8 cellular contexts compared by ENCODE assay signal in the genomic region with DNA sequence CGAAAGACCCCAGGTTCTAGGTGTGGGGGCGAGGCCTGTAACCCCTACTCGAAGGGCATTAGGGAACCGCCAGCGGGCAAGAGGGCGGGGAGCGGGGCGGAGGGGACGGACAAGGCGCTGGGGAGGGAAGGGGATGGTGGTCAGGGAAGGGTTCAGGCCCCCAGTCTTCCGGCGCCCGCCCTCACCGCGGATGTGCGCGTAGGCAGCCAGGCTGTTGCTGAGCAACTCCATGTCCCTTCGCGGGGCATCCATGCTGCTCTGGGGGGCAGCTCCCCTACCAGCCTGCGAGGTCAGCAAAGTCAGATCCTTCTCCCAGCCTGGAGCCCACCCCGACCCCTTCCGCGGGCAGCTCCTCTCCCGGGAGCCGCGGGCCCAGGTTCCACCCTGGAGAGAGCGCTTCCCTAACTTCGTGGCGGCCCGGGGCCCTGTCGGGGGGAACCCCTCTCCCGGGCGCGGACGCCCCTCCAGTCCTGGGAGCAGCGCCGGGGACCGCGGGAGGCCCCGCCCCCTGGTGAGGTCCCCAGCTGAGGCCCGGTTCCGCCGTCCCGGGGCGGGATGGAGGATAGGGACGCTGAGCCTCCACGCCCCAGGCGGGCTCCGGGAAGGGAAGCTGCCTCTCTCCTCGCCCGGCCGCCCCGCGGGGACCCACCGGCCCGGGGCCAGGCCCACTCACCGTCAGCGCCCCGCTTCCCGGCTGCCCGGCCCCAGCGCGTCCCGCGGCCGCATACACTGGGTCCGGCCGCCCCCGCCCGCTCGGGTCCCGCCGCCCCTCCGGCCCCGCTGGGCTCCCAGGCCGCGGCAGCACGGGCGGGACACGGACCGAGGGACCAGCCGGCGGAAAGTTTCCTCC. TPM values are rescaled to one million over a fixed set of nuclear protein-coding genes. Genes with fewer than 3 reads are reported as not detected.
DNase-seq lines count a peak whose midpoint lies in the region; ATAC-seq and TF ChIP-seq lines count a peak whose summit lies in the region.

No MANE protein-coding gene starts in this region.

- no peaks in the 10 kb centered on the region for H3K27me3 ChIP-seq in right lobe of liver
- no peaks in the 10 kb centered on the region for H3K27me3 ChIP-seq in subcutaneous abdominal adipose tissue (ENCODE audit: control insufficient read depth in 5 of 5, insufficient read depth in 4 of 5, low read length in 5 of 5)

- 22% methylated on average over 8 of the region's 83 CpGs for WGBS in right lobe of liver (ENCODE audit: insufficient coverage, low coverage, low lambda C conversion rate, missing lambda C conversion rate)

- DNase-seq in AG08395 (ENCODE audit: low spot score) (peak; percentile 54), T-cell (peak in 15 of 34 experiments; percentile 15 to 41 (median 26)), dedifferentiated amniotic fluid mesenchymal stem cell (ENCODE audit: extremely low spot score) (peak; percentile 31), right lobe of liver (peak in 2 of 3 donors; percentile 57 to 58)

- TF ChIP-seq POLR2A in right lobe of liver (IDR thresholded peaks at IDR 0.05) = no peak

- H3K27ac ChIP-seq in right lobe of liver (peak overlapping the region; percentile 30 to 73 (median 63)), subcutaneous abdominal adipose tissue (ENCODE audit: low read depth, low read length) (peak overlapping the region; percentile 60)

- H3K27ac Mint-ChIP-seq in T-cell = peak overlapping the region in 1 of 2 donors; percentile 58

- POLR2A ChIA-PET in T-cell (lab: Charles Lee) = interaction anchor here in 1 of 2 donors (0.7 to 1.0 kb wide), 2 partner anchors 14 to 16 kb away, joined by 3 to 4 read pairs; no protein-coding TSS in a partner anchor

- peaks cover 0 to 2% of the 10 kb centered on the region in 2 donors for H3K27me3 Mint-ChIP-seq in T-cell

- TF ChIP-seq CTCF in right lobe of liver (IDR thresholded peaks at IDR 0.05) = no peak

- intact Hi-C loops in right lobe of liver (cut with DNase I) = no loop called here

- no peaks in the 10 kb centered on the region for H3K9me3 Mint-ChIP-seq in T-cell

- H3K36me3 ChIP-seq in right lobe of liver = no peaks in the 10 kb centered on the region
- H3K36me3 ChIP-seq in subcutaneous abdominal adipose tissue (ENCODE audit: control insufficient read depth in 5 of 5, insufficient read depth in 5 of 5, low read length in 5 of 5) = peaks cover 0 to 3% (median 0%) of the 10 kb centered on the region in 5 donors

- CTCF ChIA-PET in T-cell (lab: Charles Lee) = interaction anchor here in 1 of 2 donors (1.0 kb wide), 1 partner anchor 37 kb away, joined by 3 read pairs; no protein-coding TSS in a partner anchor

- H3K9ac ChIP-seq in subcutaneous abdominal adipose tissue (ENCODE audit: low read length in 5 of 5) = peak overlapping the region in 4 of 5 donors; percentile 21 to 78 (median 76)

- H3K9me3 ChIP-seq in right lobe of liver (no peaks in the 10 kb centered on the region), subcutaneous abdominal adipose tissue (ENCODE audit: control insufficient read depth in 5 of 5, low read length in 5 of 5) (no peaks in the 10 kb centered on the region)

- H3K4me1 ChIP-seq in right lobe of liver (peaks cover 0 to 10% (median 4%) of the 10 kb centered on the region in 4 donors), subcutaneous abdominal adipose tissue (ENCODE audit: control insufficient read depth in 5 of 5, insufficient read depth in 5 of 5, low read length in 5 of 5) (peaks cover 2 to 42% (median 37%) of the 10 kb centered on the region in 5 donors)

- no peaks in the 10 kb centered on the region for H3K36me3 Mint-ChIP-seq in T-cell

- H3K4me3 ChIP-seq in right lobe of liver (peak overlapping the region; percentile 56 to 71 (median 64)), subcutaneous abdominal adipose tissue (ENCODE audit: low read depth in 1 of 5, low read length in 5 of 5) (peak overlapping the region in 4 of 5 donors; percentile 68 to 77 (median 72))

- H3K4me1 Mint-ChIP-seq in T-cell = peaks cover 20 to 28% (median 25%) of the 10 kb centered on the region in 3 donors

- ATAC-seq in GM21529 (IDR thresholded peaks at IDR 0.05; ENCODE audit: unreplicated experiment) (peak; percentile 35), T-cell (replicated peaks in 1 of 4) (peak; percentile 49 to 54 (median 51)), right lobe of liver (peak; percentile 12 to 19 (median 16)), GM21515 (IDR thresholded peaks at IDR 0.05; ENCODE audit: unreplicated experiment) (no peak), HG02571 (IDR thresholded peaks at IDR 0.05; ENCODE audit: unreplicated experiment) (no peak)

- peak overlapping the region; percentile 67 to 80 (median 73) for H3K4me3 Mint-ChIP-seq in T-cell

RNA-seq across cellular contexts. Expression of gene EVA1B, which starts 0.4 kb away (rescaled TPM):
- total RNA-seq in T-cell (1 to 10 TPM; 2.0 to 8.1 (median 5.6) TPM), right lobe of liver (10 to 100 TPM in 2 of 6 experiments, 1 to 10 TPM in 4; 3.2 to 20.6 (median 5.1) TPM)

RNA-seq across cellular contexts. Expression of gene SH3D21, which starts 16.8 kb away (rescaled TPM):
- total RNA-seq in T-cell = 1 to 10 TPM; 2.2 to 3.7 (median 2.8) TPM
- 1 to 10 TPM in 4 of 6 experiments, under 1 TPM in 2; 0.50 to 5.1 (median 1.2) TPM for total RNA-seq in right lobe of liver

Comparison
In these comparisons a context has a peak if more than half of its experiments do, and no peak if none do; other contexts are left out.
1. ATAC-seq: peak in GM21529 (single experiment), T-cell (4 of 4) and right lobe of liver (4 of 4); none in GM21515 (single experiment) and HG02571 (single experiment).